Comparison of ENCODE assay signal across 8 cellular contexts in the genomic region with DNA sequence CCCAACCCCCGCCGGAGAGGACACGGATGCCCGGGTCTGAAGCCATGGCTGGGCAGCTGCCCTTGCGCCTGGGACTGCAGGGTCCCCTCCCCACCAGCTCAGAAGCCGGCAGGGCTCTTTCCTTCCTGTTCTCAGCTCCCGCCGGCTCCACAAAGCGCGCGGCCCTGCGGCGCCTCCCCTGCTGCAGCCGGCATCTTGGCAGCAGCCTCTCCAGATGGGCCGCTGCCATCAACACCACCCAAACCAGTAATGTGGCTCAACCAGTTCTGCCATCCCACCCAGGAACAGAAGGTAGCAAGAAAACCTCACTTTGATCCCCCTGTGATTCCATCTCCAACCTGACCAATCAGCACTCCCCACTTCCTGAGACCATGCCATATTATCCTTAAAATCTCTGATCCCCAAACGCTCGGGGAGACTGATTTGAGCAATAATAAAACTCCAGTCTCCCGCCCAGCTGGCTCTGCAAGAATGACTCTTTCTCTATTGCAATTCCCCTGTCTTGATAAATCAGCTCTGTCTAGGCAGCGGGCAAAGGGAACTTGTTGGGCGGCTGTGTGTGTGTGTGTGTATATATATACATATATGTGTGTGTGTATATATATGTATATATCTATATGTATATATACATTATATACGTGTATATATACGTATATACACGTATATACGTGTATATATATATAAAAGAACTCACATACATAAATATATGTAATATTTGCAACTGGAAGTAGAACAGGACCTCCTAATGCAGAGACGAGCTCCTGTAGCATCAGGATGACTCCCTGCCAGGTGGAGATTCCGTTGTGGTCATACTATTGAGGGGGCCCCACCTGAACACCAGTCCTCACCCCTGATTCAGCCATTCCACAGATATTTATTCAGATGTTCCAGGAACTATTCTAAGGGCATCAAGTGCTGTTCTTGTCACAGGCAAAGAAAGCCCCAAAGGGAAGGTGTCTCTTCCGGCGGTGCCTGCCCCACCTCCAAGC.
DNase-seq lines count a peak whose midpoint lies in the region; ATAC-seq and TF ChIP-seq lines count a peak whose summit lies in the region.
"Not testable (repeated sequence)": the region's sequence is repeated elsewhere in the genome, so short reads cannot be mapped to it uniquely, and the experiment has no call there.

No MANE protein-coding gene starts in this region.

- POLR2A ChIA-PET in IMR-90 (lab: Charles Lee; ENCODE audit: unreplicated experiment); activated CD8-positive, alpha-beta T cell treated with anti-CD3 and anti-CD28 coated beads, Interleukin-2, amount 10 ng/mL, durations not matched to agents 7 days and 5 days (lab: Charles Lee): not testable (repeated sequence)

- not testable (repeated sequence) for H2BK5ac ChIP-seq in IMR-90 (ENCODE audit: low read depth, low read length, poor library complexity, severe bottlenecking)

- CTCF ChIA-PET in IMR-90 (lab: Yijun Ruan, JAX); activated CD8-positive, alpha-beta T cell treated with anti-CD3 and anti-CD28 coated beads, Interleukin-2, amount 10 ng/mL, durations not matched to agents 7 days and 5 days (lab: Charles Lee): not testable (repeated sequence)

- H3K4me3 ChIP-seq in IMR-90 (ENCODE audit: insufficient read depth, low read depth, low read length): not testable (repeated sequence)
- peak overlapping the region in 9 of 12 donors; percentile 12 to 44 (median 36) for H3K4me3 ChIP-seq in heart left ventricle
- peak overlapping the region; percentile 25 for H3K4me3 ChIP-seq in lower lobe of right lung
- H3K4me3 ChIP-seq in upper lobe of left lung: peak overlapping the region in 3 of 4 donors; percentile 9 to 26 (median 17)

- not testable (repeated sequence) for H4K8ac ChIP-seq in IMR-90 (ENCODE audit: low read depth in 2 of 2, low read length in 2 of 2)

- not testable (repeated sequence) for H2AK9ac ChIP-seq in IMR-90 (replicated peaks; ENCODE audit: low read depth, low read length, poor library complexity)

- BruUV-seq in IMR-90 (replicated peaks; lab: Mats Ljungman, UMichigan): not testable (repeated sequence)

- H3K27ac Mint-ChIP-seq in activated CD8-positive, alpha-beta T cell treated with anti-CD3 and anti-CD28 coated beads, Interleukin-2, amount 10 ng/mL, durations not matched to agents 7 days and 5 days; progenitor cell of endocrine pancreas: not testable (repeated sequence)

- H2AFZ ChIP-seq in IMR-90 (replicated peaks; ENCODE audit: low read length, poor library complexity): not testable (repeated sequence)

- not testable (repeated sequence) for H2BK120ac ChIP-seq in IMR-90 (ENCODE audit: low read depth, low read length)

- TF ChIP-seq EP300 in upper lobe of left lung (IDR thresholded peaks at IDR 0.05): not testable (repeated sequence)

- DNase-seq in ELR (ENCODE audit: low read depth) (peak; percentile 34), dermis blood vessel endothelial cell (peak; percentile 60), heart left ventricle (peak; percentile 61 to 86 (median 71)), lower lobe of right lung (peak; percentile 74), upper lobe of left lung (peak; percentile 72 to 91)
- DNase-seq in IMR-90; activated CD8-positive, alpha-beta T cell treated with anti-CD3 and anti-CD28 coated beads, Interleukin-2, amount 10 ng/mL, durations not matched to agents 7 days and 5 days; progenitor cell of endocrine pancreas (ENCODE audit: low spot score, unreplicated experiment): not testable (repeated sequence)

- in situ Hi-C loops in IMR-90 (cut with MboI; ENCODE audit: low sequenced_read_pairs): not testable (repeated sequence)

- H2BK20ac ChIP-seq in IMR-90 (ENCODE audit: low read depth, low read length): not testable (repeated sequence)

- H3K9ac ChIP-seq in IMR-90 (ENCODE audit: low read depth, low read length): not testable (repeated sequence)

- H3K4me2 ChIP-seq in IMR-90 (ENCODE audit: low read depth, low read length): not testable (repeated sequence)

- H3K14ac ChIP-seq in IMR-90 (replicated peaks; ENCODE audit: low read depth, low read length): not testable (repeated sequence)

- not testable (repeated sequence) for H3K9me3 ChIP-seq in IMR-90 (ENCODE audit: control insufficient read depth, insufficient read depth, low read length); heart left ventricle; lower lobe of right lung; upper lobe of left lung

- intact Hi-C loops in IMR-90 (cut with micrococcal nuclease); heart left ventricle (cut with DNase I); lower lobe of right lung (cut with DNase I): not testable (repeated sequence)

- not testable (repeated sequence) for H3K36me3 ChIP-seq in IMR-90 (ENCODE audit: control insufficient read depth, insufficient read depth, low read length); heart left ventricle; lower lobe of right lung; upper lobe of left lung

- not testable (repeated sequence) for H3K23ac ChIP-seq in IMR-90 (ENCODE audit: low read depth, low read length)

- H3K18ac ChIP-seq in IMR-90 (ENCODE audit: low read depth, low read length): not testable (repeated sequence)

- H3K4me1 Mint-ChIP-seq in activated CD8-positive, alpha-beta T cell treated with anti-CD3 and anti-CD28 coated beads, Interleukin-2, amount 10 ng/mL, durations not matched to agents 7 days and 5 days (ENCODE audit: low read depth); progenitor cell of endocrine pancreas (ENCODE audit: low read depth): not testable (repeated sequence)

- not testable (repeated sequence) for TF ChIP-seq POLR2A in IMR-90 (IDR thresholded peaks at IDR 0.05; ENCODE audit: low read depth, low read length); heart left ventricle (IDR thresholded peaks at IDR 0.05); upper lobe of left lung (IDR thresholded peaks at IDR 0.05)

- H3K9me1 ChIP-seq in IMR-90 (ENCODE audit: insufficient read depth, low read length): not testable (repeated sequence)

- H3K27ac ChIP-seq in IMR-90 (ENCODE audit: insufficient read depth, low read length); lower lobe of right lung; upper lobe of left lung: not testable (repeated sequence)
- peak overlapping the region in 3 of 12 donors; percentile 17 to 45 (median 18) for H3K27ac ChIP-seq in heart left ventricle

- not testable (repeated sequence) for TF ChIP-seq RAD21 in IMR-90 (IDR thresholded peaks at IDR 0.05; ENCODE audit: low read length)

- not testable (repeated sequence) for H3K4ac ChIP-seq in IMR-90 (ENCODE audit: low read depth, low read length)

- dilution Hi-C loops in IMR-90 (cut with HindIII; ENCODE audit: low sequenced_read_pairs, unreplicated experiment): not testable (repeated sequence)

- ATAC-seq in IMR-90 (ENCODE audit: low read depth) (peak; percentile 81), heart left ventricle (peak; percentile 73 to 85 (median 83)), lower lobe of right lung (peak; percentile 72 to 91), upper lobe of left lung (ENCODE audit: low FRiP score in 2 of 2) (peak; percentile 65 to 67)
- ATAC-seq in activated CD8-positive, alpha-beta T cell treated with anti-CD3 and anti-CD28 coated beads, Interleukin-2, amount 10 ng/mL, durations not matched to agents 7 days and 5 days: peak; percentile 51

- not testable (repeated sequence) for H3K4me3 Mint-ChIP-seq in activated CD8-positive, alpha-beta T cell treated with anti-CD3 and anti-CD28 coated beads, Interleukin-2, amount 10 ng/mL, durations not matched to agents 7 days and 5 days
- peak overlapping the region; percentile 56 for H3K4me3 Mint-ChIP-seq in progenitor cell of endocrine pancreas (ENCODE audit: low read depth)

- not testable (repeated sequence) for TF ChIP-seq CTCF in IMR-90 (conservative IDR thresholded peaks at IDR 0.05; ENCODE audit: low read depth, low read length); heart left ventricle (IDR thresholded peaks at IDR 0.05); lower lobe of right lung (IDR thresholded peaks at IDR 0.05); progenitor cell of endocrine pancreas (IDR thresholded peaks at IDR 0.05; ENCODE audit: unreplicated experiment); upper lobe of left lung (IDR thresholded peaks at IDR 0.05)

- WGBS in IMR-90 (ENCODE audit: extremely low coverage in 2 of 2, insufficient read length in 1 of 2), 2 experiments: 2% methylated on average over 15 of the region's 28 CpGs; no CpG with 5 or more reads in 1 of the 2 experiments
- WGBS in heart left ventricle, 4 donors: 21 to 24% (median 22%) methylated on average over 28 of the region's 28 CpGs
- 22 to 28% methylated on average over 22 to 28 of the region's 28 CpGs for WGBS in upper lobe of left lung, 2 donors

- H3K27me3 ChIP-seq in IMR-90 (ENCODE audit: control insufficient read depth, insufficient read depth, low read length): peaks cover 23% of the 10 kb centered on the region
- peaks cover 0 to 16% (median 0%) of the 10 kb centered on the region in 9 donors for H3K27me3 ChIP-seq in heart left ventricle
- peaks cover 14% of the 10 kb centered on the region for H3K27me3 ChIP-seq in lower lobe of right lung (ENCODE audit: low read depth)
- not testable (repeated sequence) for H3K27me3 ChIP-seq in upper lobe of left lung

- not testable (repeated sequence) for H4K91ac ChIP-seq in IMR-90 (ENCODE audit: insufficient read depth, low read depth, low read length)

- not testable (repeated sequence) for H2BK15ac ChIP-seq in IMR-90 (ENCODE audit: low read depth, low read length)

- H3K36me3 Mint-ChIP-seq in activated CD8-positive, alpha-beta T cell treated with anti-CD3 and anti-CD28 coated beads, Interleukin-2, amount 10 ng/mL, durations not matched to agents 7 days and 5 days (ENCODE audit: low read depth); progenitor cell of endocrine pancreas (ENCODE audit: insufficient read depth): not testable (repeated sequence)

- H3K4me1 ChIP-seq in IMR-90 (ENCODE audit: control insufficient read depth, insufficient read depth, low read length); lower lobe of right lung; upper lobe of left lung: not testable (repeated sequence)
- peaks cover 0 to 21% (median 10%) of the 10 kb centered on the region in 12 donors for H3K4me1 ChIP-seq in heart left ventricle

- not testable (repeated sequence) for H4K5ac ChIP-seq in IMR-90 (ENCODE audit: low read depth, low read length)

- H2AK5ac ChIP-seq in IMR-90 (ENCODE audit: low read depth, low read length): not testable (repeated sequence)

- H4K20me1 ChIP-seq in IMR-90 (ENCODE audit: insufficient read depth, low read length): not testable (repeated sequence)

- not testable (repeated sequence) for H3K79me1 ChIP-seq in IMR-90 (ENCODE audit: low read depth in 1 of 2, low read length in 2 of 2)

- H3K56ac ChIP-seq in IMR-90 (ENCODE audit: extremely low read depth, insufficient read depth, low read length): not testable (repeated sequence)

- H3K27me3 Mint-ChIP-seq in activated CD8-positive, alpha-beta T cell treated with anti-CD3 and anti-CD28 coated beads, Interleukin-2, amount 10 ng/mL, durations not matched to agents 7 days and 5 days (ENCODE audit: low read depth): peaks cover 35% of the 10 kb centered on the region
- H3K27me3 Mint-ChIP-seq in progenitor cell of endocrine pancreas: peaks cover 90% of the 10 kb centered on the region

- H3K9me3 Mint-ChIP-seq in activated CD8-positive, alpha-beta T cell treated with anti-CD3 and anti-CD28 coated beads, Interleukin-2, amount 10 ng/mL, durations not matched to agents 7 days and 5 days (ENCODE audit: insufficient read depth); progenitor cell of endocrine pancreas (ENCODE audit: low read depth): not testable (repeated sequence)
